Comparison of ENCODE assay signal across 19 cellular contexts in the genomic region with DNA sequence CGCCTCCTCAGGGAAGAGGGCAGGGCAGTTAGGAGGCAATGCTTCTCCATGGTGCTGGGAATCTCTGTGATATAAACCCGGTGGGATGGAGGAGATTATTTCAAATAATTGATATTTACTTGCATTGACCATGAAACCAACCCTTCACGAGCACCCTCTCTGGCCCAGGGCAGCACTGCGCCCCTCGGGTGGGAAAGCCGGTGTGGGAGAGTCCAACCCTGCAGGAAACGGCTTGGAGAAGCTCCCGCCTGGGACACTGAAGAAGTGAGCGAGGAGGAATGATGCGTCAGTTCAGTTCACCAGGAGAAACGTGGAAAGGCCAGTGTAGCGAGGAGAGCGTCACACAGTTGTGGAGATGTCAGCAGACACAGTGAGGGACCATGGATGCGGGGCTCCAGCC.
DNase-seq lines count a peak whose midpoint lies in the region; ATAC-seq and TF ChIP-seq lines count a peak whose summit lies in the region.
"Had no signal": no experiment of that assay in that cellular context is flagged by ENCODE, and none has a peak within 500 bp of the region (broad histone marks: within the 10 kb centered on the region; RNA-seq: fewer than 3 reads in every experiment).

No MANE protein-coding gene starts in this region.

- H3K36me3 ChIP-seq in left ventricle myocardium inferior: no peaks in the 10 kb centered on the region
- H3K36me3 ChIP-seq in lower lobe of right lung: no peaks in the 10 kb centered on the region
- peaks cover 9% of the 10 kb centered on the region for H3K36me3 ChIP-seq in skeletal muscle satellite cell (ENCODE audit: insufficient read depth, low read length)

- peak overlapping the region; percentile 2 for H3K4me3 ChIP-seq in left ventricle myocardium inferior
- no peak overlapping the region for H3K4me3 ChIP-seq in right cardiac atrium (ENCODE audit: low read length)
- no peak overlapping the region for H3K4me3 ChIP-seq in lower lobe of right lung
- no peak overlapping the region for H3K4me3 ChIP-seq in skeletal muscle satellite cell (ENCODE audit: low read length)
- H3K4me3 ChIP-seq: K562 had no signal

- H3K27ac ChIP-seq in left ventricle myocardium inferior (replicated peaks): peak overlapping the region; percentile 81
- H3K27ac ChIP-seq in right cardiac atrium (ENCODE audit: low read length): no peak overlapping the region
- H3K27ac ChIP-seq in lower lobe of right lung: peak overlapping the region; percentile 27
- H3K27ac ChIP-seq: C4-2B had no signal

- DNase-seq in left ventricle myocardium inferior (no peak), right cardiac atrium (no peak), lower lobe of right lung (no peak), NCI-H187 treated with DMSO at 0.1 percent for 48 hours (lab: John Stamatoyannopoulos, UW) (no peak)
- no peak for DNase-seq in stimulated activated naive CD8-positive, alpha-beta T cell treated with anti-CD3 and anti-CD28 coated beads, Interleukin-15, Interleukin-2, amounts not matched to agents 100 U/mL and 50 U/mL, for 24 hours
- DNase-seq: DMS153, HCEC 1CT, natural killer cell, NCI-H1048, NCI-H2107, NCI-H524 treated with DMSO at 0.1 percent for 48 hours, substantia nigra had no signal

- H3K4me2 ChIP-seq in skeletal muscle satellite cell (ENCODE audit: low read length): no peak overlapping the region

- intact Hi-C loops in left ventricle myocardium inferior (cut with micrococcal nuclease): no loop called here
- intact Hi-C loops in right cardiac atrium (cut with DNase I): loop anchor here in 1 of 4 donors (10.0 kb wide), 1 partner anchor 102 kb away; the partner anchor contains the start of genes COL4A1 and COL4A2
- intact Hi-C loops in lower lobe of right lung (cut with DNase I): no loop called here

- peak overlapping the region; percentile 69 for H3K9ac ChIP-seq in skeletal muscle satellite cell (ENCODE audit: low read depth, low read length)

- TF ChIP-seq CTCF in left ventricle myocardium inferior (IDR thresholded peaks at IDR 0.05; ENCODE audit: borderline replicate concordance) (no peak), lower lobe of right lung (IDR thresholded peaks at IDR 0.05) (no peak)

- H3K4me1 ChIP-seq in left ventricle myocardium inferior (peaks cover 85% of the 10 kb centered on the region), right cardiac atrium (ENCODE audit: control insufficient read depth, insufficient read depth, low read length) (peaks cover 23% of the 10 kb centered on the region), lower lobe of right lung (peaks cover 45% of the 10 kb centered on the region), skeletal muscle satellite cell (ENCODE audit: control insufficient read depth, insufficient read depth, low read length) (peaks cover 97% of the 10 kb centered on the region)

- ATAC-seq in right cardiac atrium (no peak), lower lobe of right lung (no peak), GM21367 (IDR thresholded peaks at IDR 0.05; ENCODE audit: unreplicated experiment) (no peak), GM19351 (IDR thresholded peaks at IDR 0.05; ENCODE audit: unreplicated experiment) (no peak)
- no peak for ATAC-seq in stimulated activated naive CD8-positive, alpha-beta T cell treated with anti-CD3 and anti-CD28 coated beads, Interleukin-15, Interleukin-2, amounts not matched to agents 100 U/mL and 50 U/mL, for 24 hours
- ATAC-seq: activated CD4-positive, CD25-positive, alpha-beta regulatory T cell treated with anti-CD3 and anti-CD28 coated beads, Interleukin-2, amount 50 U/mL, for 24 hours; activated T-helper 17 cell treated with anti-CD3 and anti-CD28 coated beads, Interleukin-2, amount 50 U/mL, for 72 hours; K562; natural killer cell had no signal

- no peaks in the 10 kb centered on the region for H3K27me3 ChIP-seq in left ventricle myocardium inferior (ENCODE audit: low read depth)
- no peaks in the 10 kb centered on the region for H3K27me3 ChIP-seq in right cardiac atrium (ENCODE audit: control insufficient read depth, insufficient read depth)
- peaks cover 6% of the 10 kb centered on the region for H3K27me3 ChIP-seq in lower lobe of right lung (ENCODE audit: low read depth)
- no peaks in the 10 kb centered on the region for H3K27me3 ChIP-seq in skeletal muscle satellite cell (ENCODE audit: control insufficient read depth, insufficient read depth, low read length)

- 67% methylated on average over 14 of the region's 14 CpGs for WGBS in right cardiac atrium

- no peaks in the 10 kb centered on the region for H3K9me3 ChIP-seq in left ventricle myocardium inferior (replicated peaks)
- H3K9me3 ChIP-seq in right cardiac atrium (ENCODE audit: control insufficient read depth, low read length): no peaks in the 10 kb centered on the region
- H3K9me3 ChIP-seq in lower lobe of right lung: no peaks in the 10 kb centered on the region
- H3K9me3 ChIP-seq in skeletal muscle satellite cell (replicated peaks; ENCODE audit: low read length): no peaks in the 10 kb centered on the region
